In genomic region chr9:93466416-93467061, GRCh38 we compare ENCODE assay signal across 10 cellular contexts. TPM values are rescaled to one million over a fixed set of nuclear protein-coding genes. Genes with fewer than 3 reads are reported as not detected.
DNase-seq lines count a peak whose midpoint lies in the region; ATAC-seq and TF ChIP-seq lines count a peak whose summit lies in the region.
"Had no signal": no experiment of that assay in that cellular context is flagged by ENCODE, and none has a peak within 500 bp of the region (broad histone marks: within the 10 kb centered on the region; RNA-seq: fewer than 3 reads in every experiment).

No MANE protein-coding gene starts in this region.

- no peaks in the 10 kb centered on the region for H3K36me3 ChIP-seq in right atrium auricular region

- TF ChIP-seq CTCF in right atrium auricular region (IDR thresholded peaks at IDR 0.05), result no peak

- no peaks in the 10 kb centered on the region for H3K27me3 Mint-ChIP-seq in activated CD4-positive, alpha-beta memory T cell treated with anti-CD3 and anti-CD28 coated beads for 36 hours

- peak overlapping the region; percentile 45 to 64 for H3K27ac ChIP-seq in right atrium auricular region

- no peaks in the 10 kb centered on the region for H3K9me3 ChIP-seq in right atrium auricular region

- peaks cover 80% of the 10 kb centered on the region for H3K4me1 Mint-ChIP-seq in activated CD4-positive, alpha-beta memory T cell treated with anti-CD3 and anti-CD28 coated beads for 36 hours (ENCODE audit: low read depth)

- H3K4me3 Mint-ChIP-seq in activated CD4-positive, alpha-beta memory T cell treated with anti-CD3 and anti-CD28 coated beads for 36 hours, result no peak overlapping the region

- POLR2A ChIA-PET in activated CD4-positive, alpha-beta memory T cell treated with anti-CD3 and anti-CD28 coated beads for 36 hours (lab: Charles Lee), result no interaction called here

- peak overlapping the region; percentile 66 for H3K27ac Mint-ChIP-seq in activated CD4-positive, alpha-beta memory T cell treated with anti-CD3 and anti-CD28 coated beads for 36 hours

- CTCF ChIA-PET in activated CD4-positive, alpha-beta memory T cell treated with anti-CD3 and anti-CD28 coated beads for 36 hours (lab: Charles Lee), result interaction anchor here (3.3 kb wide), 1 partner anchor 99 kb away, joined by 12 read pairs; no protein-coding TSS in a partner anchor

- intact Hi-C loops in cardiac septum (cut with DNase I), result no loop called here
- intact Hi-C loops in activated CD4-positive, alpha-beta memory T cell treated with anti-CD3 and anti-CD28 coated beads for 36 hours (cut with micrococcal nuclease), result no loop called here

- ATAC-seq in left lobe of liver, result peak; percentile 35
- ATAC-seq in GM18502 (IDR thresholded peaks at IDR 0.05; ENCODE audit: poor library complexity, unreplicated experiment), result no peak

- H3K36me3 Mint-ChIP-seq in activated CD4-positive, alpha-beta memory T cell treated with anti-CD3 and anti-CD28 coated beads for 36 hours, result peaks cover 15% of the 10 kb centered on the region

- no peaks in the 10 kb centered on the region for H3K27me3 ChIP-seq in right atrium auricular region

- no peaks in the 10 kb centered on the region for H3K9me3 Mint-ChIP-seq in activated CD4-positive, alpha-beta memory T cell treated with anti-CD3 and anti-CD28 coated beads for 36 hours

- DNase-seq in right atrium auricular region (ENCODE audit: low spot score) (no peak), cardiac septum (ENCODE audit: low spot score) (no peak), left lobe of liver (ENCODE audit: low spot score) (no peak), NCI-H1694 (lab: John Stamatoyannopoulos, UW) (no peak), C1 segment of cervical spinal cord (lab: John Stamatoyannopoulos, UW) (no peak)
- DNase-seq in activated CD4-positive, alpha-beta memory T cell treated with anti-CD3 and anti-CD28 coated beads for 36 hours, result no peak
- no peak for DNase-seq in activated CD4-positive, CD25-positive, alpha-beta regulatory T cell (lab: John Stamatoyannopoulos, UW)
- DNase-seq: activated CD4-positive, alpha-beta T cell treated with anti-CD3 and anti-CD28 coated beads, Interleukin-2, amount 50 U/mL, for 48 hours; NCI-H1092 had no signal

- H3K4me3 ChIP-seq in right atrium auricular region, result no peak overlapping the region

- peaks cover 0 to 82% of the 10 kb centered on the region in 2 donors for H3K4me1 ChIP-seq in right atrium auricular region

RNA-seq across cellular contexts. Expression of gene FAM120AOS, which starts 13.2 kb away (rescaled TPM):
- total RNA-seq in right atrium auricular region, result 10 to 100 TPM; 32.4 to 47.0 TPM
- total RNA-seq in cardiac septum, result 39.1 TPM
- total RNA-seq in activated CD4-positive, alpha-beta memory T cell treated with anti-CD3 and anti-CD28 coated beads for 36 hours, result 10 to 100 TPM; 35.4 to 36.4 TPM
- total RNA-seq in left lobe of liver, result 16.3 TPM

RNA-seq across cellular contexts. Expression of gene FAM120A, which starts 15.1 kb away (rescaled TPM):
- total RNA-seq in right atrium auricular region (10 to 100 TPM; 79.1 to 88.7 TPM), cardiac septum (116 TPM), left lobe of liver (72.2 TPM)
- total RNA-seq in activated CD4-positive, alpha-beta memory T cell treated with anti-CD3 and anti-CD28 coated beads for 36 hours, result 100 to 1,000 TPM; 124 to 126 TPM
